In genomic region chr12:124923906-124924734, GRCh38 we compare ENCODE assay signal across 1 cellular context.
A peak's percentile ranks its signal among the peaks of the same experiment; 100 is the strongest.
TF ChIP-seq lines count a peak whose summit lies in the region.

No MANE protein-coding gene starts in this region.

TF ChIP-seq in HEK293, 187 proteins besides CTCF, POLR2A, EP300 and RAD21 (continued from another document):
- no peak for TF ChIP-seq ZNF311 (tag by site-specific recombination; IDR thresholded peaks at IDR 0.05; ENCODE audit: borderline replicate concordance)
- TF ChIP-seq ZEB2 (tag by site-specific recombination; IDR thresholded peaks at IDR 0.05): 0 out of 2 replicates have a peak, but pooled peaks have one; percentile 32
- TF ChIP-seq ZNF623 (tag by site-specific recombination; IDR thresholded peaks at IDR 0.05): 0 out of 2 replicates have a peak, but pooled peaks have one; percentile 5
- no peak for TF ChIP-seq GLI2 (tag by site-specific recombination; IDR thresholded peaks at IDR 0.05; ENCODE audit: borderline replicate concordance, low read depth)
- no peak for TF ChIP-seq ZBTB11 (tag by site-specific recombination; conservative IDR thresholded peaks at IDR 0.05; ENCODE audit: low read depth)
- 0 out of 2 replicates have a peak, but pooled peaks have one; percentile 14 for TF ChIP-seq ZNF664 (tag by site-specific recombination; IDR thresholded peaks at IDR 0.05)
- no peak; the same call in 1 of the 2 replicates for TF ChIP-seq KLF16 (tag by site-specific recombination; IDR thresholded peaks at IDR 0.05)
- peak; percentile 97 for TF ChIP-seq PRDM4 (tag by site-specific recombination; IDR thresholded peaks at IDR 0.05)
- TF ChIP-seq GLIS1 (tag by site-specific recombination; IDR thresholded peaks at IDR 0.05): no peak
- no peak for TF ChIP-seq ZNF610 (tag by site-specific recombination; IDR thresholded peaks at IDR 0.05; ENCODE audit: borderline replicate concordance)
- TF ChIP-seq ZNF324 (tag by site-specific recombination; IDR thresholded peaks at IDR 0.05): 0 out of 2 replicates have a peak, but pooled peaks have one; percentile 60
- TF ChIP-seq ZNF629 (tag by site-specific recombination; IDR thresholded peaks at IDR 0.05): peak; percentile 49
- peak; percentile 14; the same call in 1 of the 2 replicates for TF ChIP-seq ZSCAN30 (tag by site-specific recombination; IDR thresholded peaks at IDR 0.05)
- TF ChIP-seq KLF17 (tag by site-specific recombination; IDR thresholded peaks at IDR 0.05): 0 out of 2 replicates have a peak, but pooled peaks have one; percentile 11
- no peak for TF ChIP-seq ZNF24 (tag by site-specific recombination; IDR thresholded peaks at IDR 0.05)
- TF ChIP-seq ZFP69B (tag by site-specific recombination; IDR thresholded peaks at IDR 0.05): 0 out of 2 replicates have a peak, but pooled peaks have one; percentile 33
- peak; percentile 18; the same call in 1 of the 2 replicates for TF ChIP-seq ZBTB10 (tag by site-specific recombination; IDR thresholded peaks at IDR 0.05)
- no peak for TF ChIP-seq ZFP37 (tag by site-specific recombination; IDR thresholded peaks at IDR 0.05)
- TF ChIP-seq ATF2 (tag by site-specific recombination; IDR thresholded peaks at IDR 0.05; ENCODE audit: low read depth): peak; percentile 69
- TF ChIP-seq ZNF677 (tag by site-specific recombination; IDR thresholded peaks at IDR 0.05): no peak
- TF ChIP-seq OSR2 (tag by site-specific recombination; IDR thresholded peaks at IDR 0.05): 0 out of 2 replicates have a peak, but pooled peaks have one; percentile 12
- no peak for TF ChIP-seq ZNF416 (tag by site-specific recombination; IDR thresholded peaks at IDR 0.05)
- no peak for TF ChIP-seq BCL11B (tag by site-specific recombination; IDR thresholded peaks at IDR 0.05; ENCODE audit: low read depth)
- TF ChIP-seq KLF10 (tag by site-specific recombination; IDR thresholded peaks at IDR 0.05): no peak
- peak; percentile 84 for TF ChIP-seq ZNF121 (tag by site-specific recombination; IDR thresholded peaks at IDR 0.05)
- TF ChIP-seq ZNF19 (tag by site-specific recombination; IDR thresholded peaks at IDR 0.05; ENCODE audit: low read depth): no peak
